Comparison of ENCODE assay signal across 1 cellular context in genomic region chr10:69242844-69243212, GRCh38.
TF ChIP-seq lines count a peak whose summit lies in the region.

No MANE protein-coding gene starts in this region.

TF ChIP-seq in K562, 482 proteins besides CTCF, POLR2A, EP300 and RAD21:
- TF ChIP-seq MAFK (IDR thresholded peaks at IDR 0.05; ENCODE audit: low read length) (no peak), CHD7 (IDR thresholded peaks at IDR 0.05; ENCODE audit: low read depth, low read length) (no peak), ZNF584 (CRISPR knock-in tag; IDR thresholded peaks at IDR 0.05; ENCODE audit: low read depth) (no peak), ZNF316 (IDR thresholded peaks at IDR 0.05) (peak; percentile 75), ILK (tag; IDR thresholded peaks at IDR 0.05; ENCODE audit: borderline replicate concordance, low read depth) (no peak), C11orf30 (IDR thresholded peaks at IDR 0.05; ENCODE audit: low read depth) (peak; percentile 45; the same call in 1 of the 2 replicates), MTA1 (IDR thresholded peaks at IDR 0.05; ENCODE audit: borderline replicate concordance) (no peak)
- TF ChIP-seq, protein P1, sequence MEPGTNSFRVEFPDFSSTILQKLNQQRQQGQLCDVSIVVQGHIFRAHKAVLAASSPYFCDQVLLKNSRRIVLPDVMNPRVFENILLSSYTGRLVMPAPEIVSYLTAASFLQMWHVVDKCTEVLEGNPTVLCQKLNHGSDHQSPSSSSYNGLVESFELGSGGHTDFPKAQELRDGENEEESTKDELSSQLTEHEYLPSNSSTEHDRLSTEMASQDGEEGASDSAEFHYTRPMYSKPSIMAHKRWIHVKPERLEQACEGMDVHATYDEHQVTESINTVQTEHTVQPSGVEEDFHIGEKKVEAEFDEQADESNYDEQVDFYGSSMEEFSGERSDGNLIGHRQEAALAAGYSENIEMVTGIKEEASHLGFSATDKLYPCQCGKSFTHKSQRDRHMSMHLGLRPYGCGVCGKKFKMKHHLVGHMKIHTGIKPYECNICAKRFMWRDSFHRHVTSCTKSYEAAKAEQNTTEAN (CRISPR knock-in tag; IDR thresholded peaks at IDR 0.05) = 0 out of 2 replicates have a peak, but pooled peaks have one; percentile 53
- TF ChIP-seq, protein P2, sequence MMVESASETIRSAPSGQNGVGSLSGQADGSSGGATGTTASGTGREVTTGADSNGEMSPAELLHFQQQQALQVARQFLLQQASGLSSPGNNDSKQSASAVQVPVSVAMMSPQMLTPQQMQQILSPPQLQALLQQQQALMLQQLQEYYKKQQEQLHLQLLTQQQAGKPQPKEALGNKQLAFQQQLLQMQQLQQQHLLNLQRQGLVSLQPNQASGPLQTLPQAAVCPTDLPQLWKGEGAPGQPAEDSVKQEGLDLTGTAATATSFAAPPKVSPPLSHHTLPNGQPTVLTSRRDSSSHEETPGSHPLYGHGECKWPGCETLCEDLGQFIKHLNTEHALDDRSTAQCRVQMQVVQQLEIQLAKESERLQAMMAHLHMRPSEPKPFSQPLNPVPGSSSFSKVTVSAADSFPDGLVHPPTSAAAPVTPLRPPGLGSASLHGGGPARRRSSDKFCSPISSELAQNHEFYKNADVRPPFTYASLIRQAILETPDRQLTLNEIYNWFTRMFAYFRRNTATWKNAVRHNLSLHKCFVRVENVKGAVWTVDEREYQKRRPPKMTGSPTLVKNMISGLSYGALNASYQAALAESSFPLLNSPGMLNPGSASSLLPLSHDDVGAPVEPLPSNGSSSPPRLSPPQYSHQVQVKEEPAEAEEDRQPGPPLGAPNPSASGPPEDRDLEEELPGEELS (CRISPR knock-in tag; IDR thresholded peaks at IDR 0.05; ENCODE audit: borderline replicate concordance) = no peak
- TF ChIP-seq, protein P3, sequence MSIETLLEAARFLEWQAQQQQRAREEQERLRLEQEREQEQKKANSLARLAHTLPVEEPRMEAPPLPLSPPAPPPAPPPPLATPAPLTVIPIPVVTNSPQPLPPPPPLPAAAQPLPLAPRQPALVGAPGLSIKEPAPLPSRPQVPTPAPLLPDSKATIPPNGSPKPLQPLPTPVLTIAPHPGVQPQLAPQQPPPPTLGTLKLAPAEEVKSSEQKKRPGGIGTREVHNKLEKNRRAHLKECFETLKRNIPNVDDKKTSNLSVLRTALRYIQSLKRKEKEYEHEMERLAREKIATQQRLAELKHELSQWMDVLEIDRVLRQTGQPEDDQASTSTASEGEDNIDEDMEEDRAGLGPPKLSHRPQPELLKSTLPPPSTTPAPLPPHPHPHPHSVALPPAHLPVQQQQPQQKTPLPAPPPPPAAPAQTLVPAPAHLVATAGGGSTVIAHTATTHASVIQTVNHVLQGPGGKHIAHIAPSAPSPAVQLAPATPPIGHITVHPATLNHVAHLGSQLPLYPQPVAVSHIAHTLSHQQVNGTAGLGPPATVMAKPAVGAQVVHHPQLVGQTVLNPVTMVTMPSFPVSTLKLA (conservative IDR thresholded peaks at IDR 0.05) = 0 out of 4 replicates have a peak, but pooled peaks of 1 of the 2 experiments have one; percentile 21
